In genomic region chr5:54624671-54625583, GRCh38 we compare ENCODE assay signal across 21 cellular contexts.
DNase-seq lines count a peak whose midpoint lies in the region; ATAC-seq and TF ChIP-seq lines count a peak whose summit lies in the region.
"Had no signal": no experiment of that assay in that cellular context is flagged by ENCODE, and none has a peak within 500 bp of the region (broad histone marks: within the 10 kb centered on the region; RNA-seq: fewer than 3 reads in every experiment).

No MANE protein-coding gene starts in this region.

- H3K27ac ChIP-seq in fibroblast of lung (ENCODE audit: insufficient read depth, low read length): no peak overlapping the region
- no peak overlapping the region for H3K27ac ChIP-seq in RWPE1
- H3K27ac ChIP-seq: dorsolateral prefrontal cortex, esophagus squamous epithelium had no signal

- peaks cover 2 to 5% of the 10 kb centered on the region in 2 donors for H3K9me3 Mint-ChIP-seq in stimulated activated naive B cell treated with anti-CD40 and anti-IgM and Interleukin-4, amounts not matched to agents 10 μg/mL and 1 μg/mL and 100 μg/mL, for 72 hours
- H3K9me3 Mint-ChIP-seq: GM23338 had no signal

- H3K4me1 Mint-ChIP-seq in stimulated activated naive B cell treated with anti-CD40 and anti-IgM and Interleukin-4, amounts not matched to agents 10 μg/mL and 1 μg/mL and 100 μg/mL, for 72 hours: peaks cover 25 to 41% of the 10 kb centered on the region in 2 donors
- H3K4me1 Mint-ChIP-seq: GM23338, neural crest cell had no signal

- peak overlapping the region; percentile 33 for H3K4me2 ChIP-seq in fibroblast of lung (ENCODE audit: extremely low read depth, insufficient read depth, low read length)
- H3K4me2 ChIP-seq: GM23338 had no signal

- H2AFZ ChIP-seq in fibroblast of lung (ENCODE audit: low read length): no peak overlapping the region
- H2AFZ ChIP-seq: GM23338 had no signal

- H3K36me3 Mint-ChIP-seq in stimulated activated naive B cell treated with anti-CD40 and anti-IgM and Interleukin-4, amounts not matched to agents 10 μg/mL and 1 μg/mL and 100 μg/mL, for 72 hours: peaks cover 0 to 4% of the 10 kb centered on the region in 2 donors

- TF ChIP-seq POLR2A in NB4 (IDR thresholded peaks at IDR 0.05; ENCODE audit: extremely low read depth, insufficient read length): no peak

- H3K27ac Mint-ChIP-seq in stimulated activated naive B cell treated with anti-CD40 and anti-IgM and Interleukin-4, amounts not matched to agents 10 μg/mL and 1 μg/mL and 100 μg/mL, for 72 hours: no peak overlapping the region
- H3K27ac Mint-ChIP-seq: GM23338 had no signal

- intact Hi-C loops in left ventricle myocardium superior (cut with micrococcal nuclease) (no loop called here), left cardiac atrium (cut with DNase I) (no loop called here)

- H3K36me3 ChIP-seq in fibroblast of lung (ENCODE audit: control insufficient read depth, insufficient read depth, low read length): no peaks in the 10 kb centered on the region
- H3K36me3 ChIP-seq: esophagus squamous epithelium, thoracic aorta had no signal

- H3K27me3 ChIP-seq in fibroblast of lung (ENCODE audit: control insufficient read depth, insufficient read depth, low read length): no peaks in the 10 kb centered on the region
- H3K27me3 ChIP-seq: dorsolateral prefrontal cortex, esophagus squamous epithelium had no signal

- no peaks in the 10 kb centered on the region for H3K9me3 ChIP-seq in fibroblast of lung (ENCODE audit: control insufficient read depth, insufficient read depth, low read depth, low read length)
- H3K9me3 ChIP-seq: esophagus squamous epithelium, thoracic aorta had no signal

- no peaks in the 10 kb centered on the region for H3K4me1 ChIP-seq in fibroblast of lung (ENCODE audit: control insufficient read depth, extremely low read depth, insufficient read depth, low read length)

- DNase-seq in left ventricle myocardium superior: no peak
- no peak for DNase-seq in left cardiac atrium
- peak; percentile 85 for DNase-seq in NB4 (ENCODE audit: low read depth)
- peak in 1 of 2 donors; percentile 91 for DNase-seq in fibroblast of lung (ENCODE audit: low read depth in 2 of 2)
- no peak for DNase-seq in stimulated activated naive B cell treated with anti-CD40 and anti-IgM and Interleukin-4, amounts not matched to agents 10 μg/mL and 1 μg/mL and 100 μg/mL, for 72 hours
- DNase-seq in RWPE1 (ENCODE audit: low spot score): no peak
- DNase-seq in OCI-M2 (lab: John Stamatoyannopoulos, UW; ENCODE audit: unreplicated experiment): no peak
- no peak for DNase-seq in GM19240 (ENCODE audit: insufficient read length, low spot score)
- DNase-seq: activated CD4-positive, CD25-positive, alpha-beta regulatory T cell treated with anti-CD3 and anti-CD28 coated beads, Interleukin-2, amount 50 U/mL, for 72 hours; dorsolateral prefrontal cortex; esophagus squamous epithelium; KG1; mammary epithelial cell; NCI-H1694; NCI-H526; retina; stimulated activated CD4-positive, alpha-beta T cell treated with anti-CD3 and anti-CD28 coated beads, Interleukin-2, amount 100 ng/mL, for 24 hours had no signal

- no peaks in the 10 kb centered on the region for H4K20me1 ChIP-seq in fibroblast of lung (ENCODE audit: control insufficient read depth, extremely low read depth, insufficient read depth, low read length)

- H3K4me3 Mint-ChIP-seq in stimulated activated naive B cell treated with anti-CD40 and anti-IgM and Interleukin-4, amounts not matched to agents 10 μg/mL and 1 μg/mL and 100 μg/mL, for 72 hours: no peak overlapping the region
- H3K4me3 Mint-ChIP-seq: GM23338, neural crest cell had no signal

- CTCF ChIA-PET in RWPE1 (lab: Yijun Ruan, JAX): interaction anchor here (0.7 kb wide), 2 partner anchors 9 to 175 kb away, joined by 3 read pairs; no protein-coding TSS in a partner anchor

- peak; percentile 62 for ATAC-seq in left ventricle myocardium superior
- ATAC-seq in left cardiac atrium: no peak
- ATAC-seq in stimulated activated naive B cell treated with anti-CD40 and anti-IgM and Interleukin-4, amounts not matched to agents 10 μg/mL and 1 μg/mL and 100 μg/mL, for 72 hours (replicated peaks): peak; percentile 38 to 53
- ATAC-seq: GM23338, Panc1 had no signal

- no peak overlapping the region for H3K9ac ChIP-seq in fibroblast of lung (ENCODE audit: insufficient read depth, low read length)

- H3K79me2 ChIP-seq in fibroblast of lung (ENCODE audit: control insufficient read depth, insufficient read depth, low read length): no peaks in the 10 kb centered on the region

- no peaks in the 10 kb centered on the region for H3K27me3 Mint-ChIP-seq in stimulated activated naive B cell treated with anti-CD40 and anti-IgM and Interleukin-4, amounts not matched to agents 10 μg/mL and 1 μg/mL and 100 μg/mL, for 72 hours

- POLR2A ChIA-PET in RWPE1 (lab: Yijun Ruan, JAX; ENCODE audit: low non-redundant PET): no interaction called here

- H3K4me3 ChIP-seq in NB4 (ENCODE audit: low read depth, low read length) (peak overlapping the region; percentile 46), fibroblast of lung (replicated peaks in 1 of 4; ENCODE audit: control extremely low read depth in 1 of 4, insufficient read depth in 1 of 4, low read depth in 3 of 4, low read length in 4 of 4) (no peak overlapping the region)
- H3K4me3 ChIP-seq: dorsolateral prefrontal cortex, esophagus squamous epithelium, GM23338, thoracic aorta had no signal

- TF ChIP-seq CTCF in NB4 (IDR thresholded peaks at IDR 0.05; ENCODE audit: low read depth, low read length) (no peak), fibroblast of lung (conservative IDR thresholded peaks at IDR 0.05 in 1 of 2, IDR thresholded peaks at IDR 0.05 in 1 of 2; ENCODE audit: low read depth in 1 of 2, low read length in 2 of 2) (no peak), RWPE1 (conservative IDR thresholded peaks at IDR 0.05; ENCODE audit: low read depth) (no peak)

Comparison
In these comparisons a context has a peak if more than half of its experiments do, and no peak if none do; other contexts are left out.
1. ATAC-seq: peak in left ventricle myocardium superior (single experiment) and stimulated activated naive B cell treated with anti-CD40 and anti-IgM and Interleukin-4, amounts not matched to agents 10 μg/mL and 1 μg/mL and 100 μg/mL, for 72 hours (2 of 2); none in left cardiac atrium (0 of 2).